In the genomic region with DNA sequence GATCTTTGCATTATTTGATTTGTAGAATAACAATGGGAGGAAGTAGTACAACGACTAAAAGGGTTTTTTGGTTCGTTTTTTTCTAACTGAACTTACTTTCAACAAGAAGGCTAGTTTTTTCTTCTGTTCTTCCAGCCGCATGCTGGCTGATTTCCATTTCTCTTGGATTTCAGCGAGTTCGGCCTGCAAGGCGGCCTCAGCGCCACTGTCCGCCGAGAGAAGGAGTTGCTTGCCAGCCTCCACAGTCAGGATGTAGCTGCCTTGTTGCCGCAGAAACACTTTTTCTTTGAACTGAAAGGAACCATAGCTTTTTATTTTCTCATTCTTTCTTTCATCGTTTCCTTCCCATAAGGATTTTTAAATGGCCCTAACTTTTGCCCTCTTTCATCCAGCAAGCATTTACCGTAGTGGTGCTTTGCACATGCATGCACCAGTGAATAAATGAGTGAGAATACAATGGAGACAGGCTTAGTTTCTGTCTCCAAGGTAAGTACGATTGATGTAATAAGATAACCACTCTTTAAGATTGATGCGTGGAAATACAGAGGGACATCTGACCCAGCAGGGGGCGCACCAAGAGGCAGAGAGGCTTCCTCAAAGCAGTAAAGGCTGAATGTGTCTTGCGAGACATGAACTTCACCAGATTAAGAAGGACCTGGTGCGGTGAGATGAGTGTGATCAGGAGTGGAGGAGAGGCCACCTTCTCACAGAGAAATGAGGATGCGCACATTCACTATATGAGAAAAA, we compare ENCODE assay signal across 10 cellular contexts.
DNase-seq lines count a peak whose midpoint lies in the region; ATAC-seq, FAIRE-seq and TF ChIP-seq lines count a peak whose summit lies in the region.
"Had no signal": no experiment of that assay in that cellular context is flagged by ENCODE, and none has a peak within 500 bp of the region (broad histone marks: within the 10 kb centered on the region; RNA-seq: fewer than 3 reads in every experiment).

No MANE protein-coding gene starts in this region.

- DNase-seq in activated CD8-positive, alpha-beta memory T cell treated with anti-CD3 and anti-CD28 coated beads for 24 hours, result peak; percentile 73
- no peak for DNase-seq in activated CD8-positive, alpha-beta memory T cell treated with anti-CD3 and anti-CD28 coated beads, Interleukin-2, amount 10 ng/mL, durations not matched to agents 7 days and 5 days
- DNase-seq in epithelial cell of proximal tubule (ENCODE audit: low read depth) (no peak), pons (ENCODE audit: low spot score) (peak; percentile 40), H54 (ENCODE audit: insufficient read length, low spot score) (no peak)

- no peak for ATAC-seq in activated CD8-positive, alpha-beta memory T cell treated with anti-CD3 and anti-CD28 coated beads, Interleukin-2, amount 10 ng/mL, durations not matched to agents 7 days and 5 days
- ATAC-seq in GM21390 (IDR thresholded peaks at IDR 0.05; ENCODE audit: unreplicated experiment) (no peak), HG02798 (IDR thresholded peaks at IDR 0.05; ENCODE audit: poor library complexity, unreplicated experiment) (no peak)

- no peak for TF ChIP-seq POLR2A in H54 (IDR thresholded peaks at IDR 0.05; ENCODE audit: low read depth, low read length)

- no peaks in the 10 kb centered on the region for H3K27me3 Mint-ChIP-seq in activated CD8-positive, alpha-beta memory T cell treated with anti-CD3 and anti-CD28 coated beads, Interleukin-2, amount 10 ng/mL, durations not matched to agents 7 days and 5 days
- H3K27me3 Mint-ChIP-seq: activated naive CD4-positive, alpha-beta T cell treated with anti-CD3 and anti-CD28 coated beads, Interleukin-2, amount 50 U/mL, for 24 hours had no signal

- peak; percentile 48 for TF ChIP-seq CTCF in WI38 (IDR thresholded peaks at IDR 0.05; ENCODE audit: low read depth, low read length)
- peak; percentile 63 for TF ChIP-seq CTCF in epithelial cell of proximal tubule (conservative IDR thresholded peaks at IDR 0.05; ENCODE audit: low read depth, low read length)

- H3K4me1 Mint-ChIP-seq in activated CD8-positive, alpha-beta memory T cell treated with anti-CD3 and anti-CD28 coated beads, Interleukin-2, amount 10 ng/mL, durations not matched to agents 7 days and 5 days, result no peaks in the 10 kb centered on the region

- H3K4me3 ChIP-seq in WI38 (ENCODE audit: low read depth, low read length) (no peak overlapping the region), epithelial cell of proximal tubule (ENCODE audit: low read depth, low read length) (no peak overlapping the region)

- peaks cover 53% of the 10 kb centered on the region for H3K36me3 Mint-ChIP-seq in activated CD8-positive, alpha-beta memory T cell treated with anti-CD3 and anti-CD28 coated beads, Interleukin-2, amount 10 ng/mL, durations not matched to agents 7 days and 5 days

- FAIRE-seq in H54 (lab: Jason Lieb, UNC), result no peak
- FAIRE-seq: G401.6 had no signal

- H3K27ac Mint-ChIP-seq in activated CD8-positive, alpha-beta memory T cell treated with anti-CD3 and anti-CD28 coated beads, Interleukin-2, amount 10 ng/mL, durations not matched to agents 7 days and 5 days, result no peak overlapping the region
- H3K27ac Mint-ChIP-seq: activated naive CD4-positive, alpha-beta T cell treated with anti-CD3 and anti-CD28 coated beads, Interleukin-2, amount 50 U/mL, for 24 hours had no signal

- H3K4me3 Mint-ChIP-seq in activated CD8-positive, alpha-beta memory T cell treated with anti-CD3 and anti-CD28 coated beads, Interleukin-2, amount 10 ng/mL, durations not matched to agents 7 days and 5 days, result no peak overlapping the region
- H3K4me3 Mint-ChIP-seq: activated naive CD4-positive, alpha-beta T cell treated with anti-CD3 and anti-CD28 coated beads, Interleukin-2, amount 50 U/mL, for 24 hours had no signal

- CTCF ChIA-PET in activated CD8-positive, alpha-beta memory T cell treated with anti-CD3 and anti-CD28 coated beads, Interleukin-2, amount 10 ng/mL, durations not matched to agents 7 days and 5 days (lab: Charles Lee), result no interaction called here

- H3K9me3 Mint-ChIP-seq in activated CD8-positive, alpha-beta memory T cell treated with anti-CD3 and anti-CD28 coated beads, Interleukin-2, amount 10 ng/mL, durations not matched to agents 7 days and 5 days (ENCODE audit: low read depth), result no peaks in the 10 kb centered on the region
- H3K9me3 Mint-ChIP-seq: activated naive CD4-positive, alpha-beta T cell treated with anti-CD3 and anti-CD28 coated beads, Interleukin-2, amount 50 U/mL, for 24 hours had no signal

Comparison
In these comparisons a context has a peak if more than half of its experiments do, and no peak if none do; other contexts are left out.
1. DNase-seq: peak in activated CD8-positive, alpha-beta memory T cell treated with anti-CD3 and anti-CD28 coated beads for 24 hours (single experiment) and pons (single experiment); none in activated CD8-positive, alpha-beta memory T cell treated with anti-CD3 and anti-CD28 coated beads, Interleukin-2, amount 10 ng/mL, durations not matched to agents 7 days and 5 days (single experiment), epithelial cell of proximal tubule (single experiment) and H54 (single experiment).